ENCODE assay signal across 1 cellular context in the genomic region with DNA sequence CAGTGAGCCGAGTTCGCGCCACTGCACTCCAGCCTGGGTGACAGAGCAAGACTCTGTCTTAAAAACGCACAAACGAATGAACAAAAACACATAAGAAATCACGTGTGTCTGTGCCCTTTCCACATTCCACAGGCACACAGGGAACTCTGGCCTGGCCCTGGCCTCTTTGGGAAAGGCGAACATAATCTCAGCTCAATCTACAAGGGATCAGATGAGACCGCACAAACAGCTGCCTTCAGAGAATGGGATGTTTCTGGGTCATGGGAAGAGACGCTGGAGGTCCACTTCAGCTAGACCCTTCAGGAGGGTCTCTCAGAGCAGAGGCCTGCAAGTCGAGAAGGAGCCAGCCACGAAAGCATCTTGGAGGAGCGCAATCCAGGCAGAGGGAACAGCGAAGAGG.
TF ChIP-seq lines count a peak whose summit lies in the region.

No MANE protein-coding gene starts in this region.

TF ChIP-seq in H1, 55 proteins besides CTCF, POLR2A, EP300 and RAD21:
- TF ChIP-seq EGR1 (IDR thresholded peaks at IDR 0.05; ENCODE audit: borderline replicate concordance, low read depth, low read length) = no peak
- no peak for TF ChIP-seq JUN (IDR thresholded peaks at IDR 0.05; ENCODE audit: low read depth, low read length)
- TF ChIP-seq, protein P1, sequence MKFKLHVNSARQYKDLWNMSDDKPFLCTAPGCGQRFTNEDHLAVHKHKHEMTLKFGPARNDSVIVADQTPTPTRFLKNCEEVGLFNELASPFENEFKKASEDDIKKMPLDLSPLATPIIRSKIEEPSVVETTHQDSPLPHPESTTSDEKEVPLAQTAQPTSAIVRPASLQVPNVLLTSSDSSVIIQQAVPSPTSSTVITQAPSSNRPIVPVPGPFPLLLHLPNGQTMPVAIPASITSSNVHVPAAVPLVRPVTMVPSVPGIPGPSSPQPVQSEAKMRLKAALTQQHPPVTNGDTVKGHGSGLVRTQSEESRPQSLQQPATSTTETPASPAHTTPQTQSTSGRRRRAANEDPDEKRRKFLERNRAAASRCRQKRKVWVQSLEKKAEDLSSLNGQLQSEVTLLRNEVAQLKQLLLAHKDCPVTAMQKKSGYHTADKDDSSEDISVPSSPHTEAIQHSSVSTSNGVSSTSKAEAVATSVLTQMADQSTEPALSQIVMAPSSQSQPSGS (IDR thresholded peaks at IDR 0.05; ENCODE audit: low read length) = no peak
- no peak for TF ChIP-seq SUZ12 (IDR thresholded peaks at IDR 0.05; ENCODE audit: low read length)
- no peak for TF ChIP-seq SIRT6 (IDR thresholded peaks at IDR 0.05; ENCODE audit: low read length)
- TF ChIP-seq, protein P2, sequence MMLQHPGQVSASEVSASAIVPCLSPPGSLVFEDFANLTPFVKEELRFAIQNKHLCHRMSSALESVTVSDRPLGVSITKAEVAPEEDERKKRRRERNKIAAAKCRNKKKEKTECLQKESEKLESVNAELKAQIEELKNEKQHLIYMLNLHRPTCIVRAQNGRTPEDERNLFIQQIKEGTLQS (IDR thresholded peaks at IDR 0.05; ENCODE audit: insufficient read depth, low read depth, low read length) = no peak
- no peak for TF ChIP-seq TAF1 (IDR thresholded peaks at IDR 0.05; ENCODE audit: low read depth, low read length)
- no peak for TF ChIP-seq HDAC2 (IDR thresholded peaks at IDR 0.05; ENCODE audit: borderline replicate concordance in 1 of 2, low read depth in 2 of 2, low read length in 2 of 2)
- TF ChIP-seq KDM4A (IDR thresholded peaks at IDR 0.05; ENCODE audit: low read depth, low read length, severe bottlenecking) = no peak
- TF ChIP-seq JUND (IDR thresholded peaks at IDR 0.05; ENCODE audit: low read length) = no peak
- no peak for TF ChIP-seq CBX5 (IDR thresholded peaks at IDR 0.05; ENCODE audit: low read depth, low read length)
- TF ChIP-seq, protein P3, sequence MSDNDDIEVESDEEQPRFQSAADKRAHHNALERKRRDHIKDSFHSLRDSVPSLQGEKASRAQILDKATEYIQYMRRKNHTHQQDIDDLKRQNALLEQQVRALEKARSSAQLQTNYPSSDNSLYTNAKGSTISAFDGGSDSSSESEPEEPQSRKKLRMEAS (IDR thresholded peaks at IDR 0.05) = no peak
